Comparison of ENCODE assay signal across 1 cellular context in the genomic region with DNA sequence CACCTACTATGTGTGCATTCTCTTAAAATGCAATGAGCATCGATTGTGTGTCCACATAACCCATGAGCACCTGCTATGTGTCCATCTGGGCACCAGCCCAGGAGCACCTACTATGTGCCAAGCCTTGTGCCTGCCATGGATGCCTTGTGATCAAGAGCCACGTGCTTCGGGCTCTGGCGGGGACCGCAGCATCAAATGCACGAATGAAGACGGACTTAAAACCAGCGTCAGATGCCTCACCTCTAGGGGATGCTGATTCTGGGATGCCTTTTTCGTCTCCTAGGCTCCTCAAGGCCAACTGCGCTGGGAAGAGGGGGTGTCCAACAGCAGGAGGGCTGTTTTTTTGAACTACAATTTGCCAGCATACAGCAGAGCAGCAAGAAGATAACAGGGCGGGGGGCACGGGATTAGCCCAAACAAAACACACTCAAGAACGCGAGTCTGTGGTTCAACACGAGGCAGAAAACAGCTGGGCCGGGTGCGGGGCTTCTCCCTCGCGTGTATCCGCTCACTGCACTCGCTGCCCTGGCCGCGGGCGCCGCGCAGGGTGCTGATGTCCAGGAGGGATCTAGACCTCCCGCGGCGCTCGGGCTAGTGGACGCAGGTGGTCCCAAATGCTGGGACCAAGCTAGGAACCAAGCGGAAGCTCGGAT.
TF ChIP-seq lines count a peak whose summit lies in the region.

No MANE protein-coding gene starts in this region.

TF ChIP-seq in GM12878, 131 proteins besides CTCF, POLR2A, EP300 and RAD21 (continued from another document):
- TF ChIP-seq, protein P1, sequence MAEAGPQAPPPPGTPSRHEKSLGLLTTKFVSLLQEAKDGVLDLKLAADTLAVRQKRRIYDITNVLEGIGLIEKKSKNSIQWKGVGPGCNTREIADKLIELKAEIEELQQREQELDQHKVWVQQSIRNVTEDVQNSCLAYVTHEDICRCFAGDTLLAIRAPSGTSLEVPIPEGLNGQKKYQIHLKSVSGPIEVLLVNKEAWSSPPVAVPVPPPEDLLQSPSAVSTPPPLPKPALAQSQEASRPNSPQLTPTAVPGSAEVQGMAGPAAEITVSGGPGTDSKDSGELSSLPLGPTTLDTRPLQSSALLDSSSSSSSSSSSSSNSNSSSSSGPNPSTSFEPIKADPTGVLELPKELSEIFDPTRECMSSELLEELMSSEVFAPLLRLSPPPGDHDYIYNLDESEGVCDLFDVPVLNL (IDR thresholded peaks at IDR 0.05; ENCODE audit: low read depth, low read length), result no peak
- TF ChIP-seq POLR2AphosphoS2 (IDR thresholded peaks at IDR 0.05; ENCODE audit: low read depth, low read length) (no peak), KAT2A (conservative IDR thresholded peaks at IDR 0.05; ENCODE audit: control insufficient read depth, low read depth, low read length) (no peak), NBN (IDR thresholded peaks at IDR 0.05) (0 out of 2 replicates have a peak, but pooled peaks have one; percentile 6), KLF5 (IDR thresholded peaks at IDR 0.05; ENCODE audit: partially characterized antibody) (no peak), CHD4 (IDR thresholded peaks at IDR 0.05) (no peak), EGR1 (IDR thresholded peaks at IDR 0.05; ENCODE audit: borderline replicate concordance in 1 of 2, low read depth in 2 of 2, low read length in 2 of 2) (no peak), ATF7 (IDR thresholded peaks at IDR 0.05; ENCODE audit: low read depth) (no peak), EZH2 (IDR thresholded peaks at IDR 0.05; ENCODE audit: borderline replicate concordance, control insufficient read depth, low read depth, low read length) (no peak), TCF3 (IDR thresholded peaks at IDR 0.05; ENCODE audit: borderline replicate concordance, insufficient read depth, low read depth, low read length) (0 out of 2 replicates have a peak, but pooled peaks have one; percentile 20), BCL11A (IDR thresholded peaks at IDR 0.05; ENCODE audit: low read depth, low read length) (no peak), ZNF592 (IDR thresholded peaks at IDR 0.05) (no peak), CREM (IDR thresholded peaks at IDR 0.05; ENCODE audit: low read depth) (no peak), MTA3 (IDR thresholded peaks at IDR 0.05; ENCODE audit: borderline replicate concordance, low read length) (no peak), NR2C2 (IDR thresholded peaks at IDR 0.05; ENCODE audit: borderline replicate concordance, control insufficient read depth, insufficient read length, low read depth) (no peak), CREB1 (IDR thresholded peaks at IDR 0.05; ENCODE audit: low read depth) (no peak), DPF2 (IDR thresholded peaks at IDR 0.05) (peak; percentile 100), JUND (IDR thresholded peaks at IDR 0.05; ENCODE audit: low read depth, low read length) (no peak), STAT3 (IDR thresholded peaks at IDR 0.05; ENCODE audit: low read depth, low read length) (no peak), ZBTB40 (IDR thresholded peaks at IDR 0.05; ENCODE audit: borderline replicate concordance) (no peak), ZNF207 (IDR thresholded peaks at IDR 0.05; ENCODE audit: borderline replicate concordance) (no peak), NFXL1 (IDR thresholded peaks at IDR 0.05; ENCODE audit: borderline replicate concordance) (no peak)
- TF ChIP-seq, protein P2, sequence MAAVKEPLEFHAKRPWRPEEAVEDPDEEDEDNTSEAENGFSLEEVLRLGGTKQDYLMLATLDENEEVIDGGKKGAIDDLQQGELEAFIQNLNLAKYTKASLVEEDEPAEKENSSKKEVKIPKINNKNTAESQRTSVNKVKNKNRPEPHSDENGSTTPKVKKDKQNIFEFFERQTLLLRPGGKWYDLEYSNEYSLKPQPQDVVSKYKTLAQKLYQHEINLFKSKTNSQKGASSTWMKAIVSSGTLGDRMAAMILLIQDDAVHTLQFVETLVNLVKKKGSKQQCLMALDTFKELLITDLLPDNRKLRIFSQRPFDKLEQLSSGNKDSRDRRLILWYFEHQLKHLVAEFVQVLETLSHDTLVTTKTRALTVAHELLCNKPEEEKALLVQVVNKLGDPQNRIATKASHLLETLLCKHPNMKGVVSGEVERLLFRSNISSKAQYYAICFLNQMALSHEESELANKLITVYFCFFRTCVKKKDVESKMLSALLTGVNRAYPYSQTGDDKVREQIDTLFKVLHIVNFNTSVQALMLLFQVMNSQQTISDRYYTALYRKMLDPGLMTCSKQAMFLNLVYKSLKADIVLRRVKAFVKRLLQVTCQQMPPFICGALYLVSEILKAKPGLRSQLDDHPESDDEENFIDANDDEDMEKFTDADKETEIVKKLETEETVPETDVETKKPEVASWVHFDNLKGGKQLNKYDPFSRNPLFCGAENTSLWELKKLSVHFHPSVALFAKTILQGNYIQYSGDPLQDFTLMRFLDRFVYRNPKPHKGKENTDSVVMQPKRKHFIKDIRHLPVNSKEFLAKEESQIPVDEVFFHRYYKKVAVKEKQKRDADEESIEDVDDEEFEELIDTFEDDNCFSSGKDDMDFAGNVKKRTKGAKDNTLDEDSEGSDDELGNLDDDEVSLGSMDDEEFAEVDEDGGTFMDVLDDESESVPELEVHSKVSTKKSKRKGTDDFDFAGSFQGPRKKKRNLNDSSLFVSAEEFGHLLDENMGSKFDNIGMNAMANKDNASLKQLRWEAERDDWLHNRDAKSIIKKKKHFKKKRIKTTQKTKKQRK (IDR thresholded peaks at IDR 0.05; ENCODE audit: low read depth, low read length), result no peak
- TF ChIP-seq, protein P3, sequence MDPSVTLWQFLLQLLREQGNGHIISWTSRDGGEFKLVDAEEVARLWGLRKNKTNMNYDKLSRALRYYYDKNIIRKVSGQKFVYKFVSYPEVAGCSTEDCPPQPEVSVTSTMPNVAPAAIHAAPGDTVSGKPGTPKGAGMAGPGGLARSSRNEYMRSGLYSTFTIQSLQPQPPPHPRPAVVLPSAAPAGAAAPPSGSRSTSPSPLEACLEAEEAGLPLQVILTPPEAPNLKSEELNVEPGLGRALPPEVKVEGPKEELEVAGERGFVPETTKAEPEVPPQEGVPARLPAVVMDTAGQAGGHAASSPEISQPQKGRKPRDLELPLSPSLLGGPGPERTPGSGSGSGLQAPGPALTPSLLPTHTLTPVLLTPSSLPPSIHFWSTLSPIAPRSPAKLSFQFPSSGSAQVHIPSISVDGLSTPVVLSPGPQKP (IDR thresholded peaks at IDR 0.05; ENCODE audit: low read depth, low read length), result no peak
- TF ChIP-seq, protein P4, sequence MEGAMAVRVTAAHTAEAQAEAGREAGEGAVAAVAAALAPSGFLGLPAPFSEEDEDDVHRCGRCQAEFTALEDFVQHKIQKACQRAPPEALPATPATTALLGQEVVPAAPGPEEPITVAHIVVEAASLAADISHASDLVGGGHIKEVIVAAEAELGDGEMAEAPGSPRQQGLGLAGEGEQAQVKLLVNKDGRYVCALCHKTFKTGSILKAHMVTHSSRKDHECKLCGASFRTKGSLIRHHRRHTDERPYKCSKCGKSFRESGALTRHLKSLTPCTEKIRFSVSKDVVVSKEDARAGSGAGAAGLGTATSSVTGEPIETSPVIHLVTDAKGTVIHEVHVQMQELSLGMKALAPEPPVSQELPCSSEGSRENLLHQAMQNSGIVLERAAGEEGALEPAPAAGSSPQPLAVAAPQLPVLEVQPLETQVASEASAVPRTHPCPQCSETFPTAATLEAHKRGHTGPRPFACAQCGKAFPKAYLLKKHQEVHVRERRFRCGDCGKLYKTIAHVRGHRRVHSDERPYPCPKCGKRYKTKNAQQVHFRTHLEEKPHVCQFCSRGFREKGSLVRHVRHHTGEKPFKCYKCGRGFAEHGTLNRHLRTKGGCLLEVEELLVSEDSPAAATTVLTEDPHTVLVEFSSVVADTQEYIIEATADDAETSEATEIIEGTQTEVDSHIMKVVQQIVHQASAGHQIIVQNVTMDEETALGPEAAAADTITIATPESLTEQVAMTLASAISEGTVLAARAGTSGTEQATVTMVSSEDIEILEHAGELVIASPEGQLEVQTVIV (IDR thresholded peaks at IDR 0.05; ENCODE audit: borderline replicate concordance, partially characterized antibody), result no peak
